Comparison of ENCODE assay signal across 2 cellular contexts in genomic region chr1:42957229-42957879, GRCh38.
A peak's percentile ranks its signal among the peaks of the same experiment; 100 is the strongest.
TF ChIP-seq lines count a peak whose summit lies in the region.

No MANE protein-coding gene starts in this region.

TF ChIP-seq in A549, 52 proteins besides CTCF, POLR2A, EP300 and RAD21 (continued from another document):
- TF ChIP-seq CBX2 (IDR thresholded peaks at IDR 0.05; ENCODE audit: borderline replicate concordance, low read depth) (no peak), RNF2 (IDR thresholded peaks at IDR 0.05; ENCODE audit: borderline replicate concordance, low read depth) (no peak), RFX5 (IDR thresholded peaks at IDR 0.05) (no peak), JUN (IDR thresholded peaks at IDR 0.05) (no peak), CHD2 (IDR thresholded peaks at IDR 0.05; ENCODE audit: low read length, partially characterized antibody) (no peak), HES2 (IDR thresholded peaks at IDR 0.05) (no peak), GATA3 (IDR thresholded peaks at IDR 0.05; ENCODE audit: borderline replicate concordance) (no peak), FOSB (CRISPR knock-in tag; IDR thresholded peaks at IDR 0.05) (no peak), EHF (CRISPR knock-in tag; IDR thresholded peaks at IDR 0.05) (no peak)

TF ChIP-seq in K562, 482 proteins besides CTCF, POLR2A, EP300 and RAD21 (continued from another document):
- TF ChIP-seq PRDM10 (IDR thresholded peaks at IDR 0.05; ENCODE audit: partially characterized antibody): peak; percentile 33
- TF ChIP-seq TFAP4 (CRISPR knock-in tag; IDR thresholded peaks at IDR 0.05; ENCODE audit: borderline replicate concordance): peak; percentile 42; the same call in 1 of the 2 replicates
- TF ChIP-seq MAFF (IDR thresholded peaks at IDR 0.05; ENCODE audit: low read length): no peak
- 0 out of 2 replicates have a peak, but pooled peaks have one; percentile 15 for TF ChIP-seq TCF7 (IDR thresholded peaks at IDR 0.05; ENCODE audit: borderline replicate concordance)
- no peak for TF ChIP-seq POLR2B (IDR thresholded peaks at IDR 0.05; ENCODE audit: low read depth, partially characterized antibody)
- no peak for TF ChIP-seq TEAD2 (tag; IDR thresholded peaks at IDR 0.05)
- 0 out of 3 replicates have a peak, but pooled peaks of 1 of the 2 experiments have one; percentile 1 for TF ChIP-seq CBX3 (IDR thresholded peaks at IDR 0.05; ENCODE audit: borderline replicate concordance in 1 of 2, low read length in 2 of 2)
- TF ChIP-seq ZNF592 (IDR thresholded peaks at IDR 0.05): 0 out of 2 replicates have a peak, but pooled peaks have one; percentile 8
- TF ChIP-seq FOSL1 (tag; conservative IDR thresholded peaks at IDR 0.05): no peak
- no peak for TF ChIP-seq ZNF780A (CRISPR knock-in tag; IDR thresholded peaks at IDR 0.05)
- 0 out of 2 replicates have a peak, but pooled peaks have one; percentile 27 for TF ChIP-seq ZNF12 (CRISPR knock-in tag; IDR thresholded peaks at IDR 0.05)
- 0 out of 2 replicates have a peak, but pooled peaks have one; percentile 7 for TF ChIP-seq DPF2 (IDR thresholded peaks at IDR 0.05)
- 0 out of 2 replicates have a peak, but pooled peaks have one; percentile 28 for TF ChIP-seq SMARCE1 (IDR thresholded peaks at IDR 0.05)
- TF ChIP-seq, protein P1, sequence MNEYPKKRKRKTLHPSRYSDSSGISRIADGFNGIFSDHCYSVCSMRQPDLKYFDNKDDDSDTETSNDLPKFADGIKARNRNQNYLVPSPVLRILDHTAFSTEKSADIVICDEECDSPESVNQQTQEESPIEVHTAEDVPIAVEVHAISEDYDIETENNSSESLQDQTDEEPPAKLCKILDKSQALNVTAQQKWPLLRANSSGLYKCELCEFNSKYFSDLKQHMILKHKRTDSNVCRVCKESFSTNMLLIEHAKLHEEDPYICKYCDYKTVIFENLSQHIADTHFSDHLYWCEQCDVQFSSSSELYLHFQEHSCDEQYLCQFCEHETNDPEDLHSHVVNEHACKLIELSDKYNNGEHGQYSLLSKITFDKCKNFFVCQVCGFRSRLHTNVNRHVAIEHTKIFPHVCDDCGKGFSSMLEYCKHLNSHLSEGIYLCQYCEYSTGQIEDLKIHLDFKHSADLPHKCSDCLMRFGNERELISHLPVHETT (CRISPR knock-in tag; conservative IDR thresholded peaks at IDR 0.05 in 1 of 2, IDR thresholded peaks at IDR 0.05 in 1 of 2): 0 out of 4 replicates have a peak, but pooled peaks of 1 of the 2 experiments have one; percentile 1
- peak; percentile 52; the same call in 1 of the 2 replicates for TF ChIP-seq ZFX (CRISPR knock-in tag; IDR thresholded peaks at IDR 0.05)
- 0 out of 2 replicates have a peak, but pooled peaks have one; percentile 5 for TF ChIP-seq MAX (CRISPR knock-in tag; IDR thresholded peaks at IDR 0.05)
- 0 out of 2 replicates have a peak, but pooled peaks have one; percentile 14 for TF ChIP-seq PHB2 (IDR thresholded peaks at IDR 0.05; ENCODE audit: low read depth)
- peak; percentile 16 for TF ChIP-seq KDM5B (IDR thresholded peaks at IDR 0.05; ENCODE audit: insufficient replicate concordance, low read depth, low read length)
- TF ChIP-seq MEF2D (tag; conservative IDR thresholded peaks at IDR 0.05; ENCODE audit: low read depth): no peak
- TF ChIP-seq CHD1 (IDR thresholded peaks at IDR 0.05; ENCODE audit: low read length): peak; percentile 16
- TF ChIP-seq ZNF507 (tag; conservative IDR thresholded peaks at IDR 0.05): no peak
- 0 out of 4 replicates have a peak, but pooled peaks of 1 of the 2 experiments have one; percentile 44 for TF ChIP-seq UBTF (IDR thresholded peaks at IDR 0.05; ENCODE audit: borderline replicate concordance in 1 of 2, low read depth in 2 of 2, low read length in 2 of 2)
- TF ChIP-seq REST (CRISPR knock-in tag; IDR thresholded peaks at IDR 0.05; ENCODE audit: low read depth): no peak
- TF ChIP-seq CBX2 (IDR thresholded peaks at IDR 0.05; ENCODE audit: insufficient read depth, low read length, poor library complexity, severe bottlenecking): no peak
